19 cellular contexts compared by ENCODE assay signal in the genomic region with DNA sequence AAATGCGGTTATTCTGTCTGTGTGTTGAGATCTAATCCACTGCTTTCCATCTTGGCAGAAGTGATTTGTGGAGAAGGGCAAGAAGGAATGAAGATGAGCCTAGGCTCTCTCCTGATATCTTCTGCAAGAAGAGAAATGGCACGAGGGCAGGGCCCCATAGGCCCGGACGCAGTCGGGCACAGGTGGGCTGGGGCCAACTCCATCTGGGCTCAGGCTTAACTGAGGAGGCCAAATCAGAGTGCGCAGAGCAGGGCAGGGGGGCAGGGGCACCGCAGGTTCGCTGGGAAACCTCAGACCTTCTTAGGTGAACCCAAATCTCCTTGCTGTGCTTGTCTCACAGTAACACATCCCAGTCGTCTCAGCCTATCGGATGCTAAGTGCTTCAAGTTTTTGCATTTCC. TPM values are rescaled to one million over a fixed set of nuclear protein-coding genes. Genes with fewer than 3 reads are reported as not detected.
A peak's percentile ranks its signal among the peaks of the same experiment; 100 is the strongest.
DNase-seq lines count a peak whose midpoint lies in the region; ATAC-seq and TF ChIP-seq lines count a peak whose summit lies in the region.
"Had no signal": no experiment of that assay in that cellular context is flagged by ENCODE, and none has a peak within 500 bp of the region (broad histone marks: within the 10 kb centered on the region; RNA-seq: fewer than 3 reads in every experiment).

No MANE protein-coding gene starts in this region.

- no peak overlapping the region for H3K9ac ChIP-seq in IMR-90 (ENCODE audit: low read depth, low read length)
- H3K9ac ChIP-seq: BLaER1 had no signal

- H3K36me3 ChIP-seq in IMR-90 (ENCODE audit: control insufficient read depth, insufficient read depth, low read length) (peaks cover 26% of the 10 kb centered on the region), gastrocnemius medialis (peaks cover 0 to 6% of the 10 kb centered on the region in 2 donors), heart left ventricle (peaks cover 0 to 93% (median 65%) of the 10 kb centered on the region in 9 donors)

- ATAC-seq in IMR-90 (ENCODE audit: low read depth) (no peak), left lobe of liver (peak; percentile 5), gastrocnemius medialis (no peak), GM18502 (IDR thresholded peaks at IDR 0.05; ENCODE audit: poor library complexity, unreplicated experiment) (no peak), HG02798 (IDR thresholded peaks at IDR 0.05; ENCODE audit: poor library complexity, unreplicated experiment) (no peak), heart left ventricle (no peak)
- ATAC-seq: GM23338 had no signal

- no peak overlapping the region for H2BK15ac ChIP-seq in IMR-90 (ENCODE audit: low read depth, low read length)

- H4K91ac ChIP-seq in IMR-90 (ENCODE audit: insufficient read depth, low read depth, low read length): no peak overlapping the region

- H3K4me1 ChIP-seq in IMR-90 (ENCODE audit: control insufficient read depth, insufficient read depth, low read length): peaks cover 9% of the 10 kb centered on the region
- peaks cover 21 to 22% of the 10 kb centered on the region in 2 donors for H3K4me1 ChIP-seq in gastrocnemius medialis
- peaks cover 0 to 36% (median 9%) of the 10 kb centered on the region in 12 donors for H3K4me1 ChIP-seq in heart left ventricle

- H3K18ac ChIP-seq in IMR-90 (ENCODE audit: low read depth, low read length): 0 out of 2 replicates have a peak overlapping the region, but pooled peaks have one; percentile 4

- no peak overlapping the region for H2AK5ac ChIP-seq in IMR-90 (ENCODE audit: low read depth, low read length)

- no peaks in the 10 kb centered on the region; the same call in 1 of the 2 replicates for H3K9me1 ChIP-seq in IMR-90 (ENCODE audit: insufficient read depth, low read length)

- CTCF ChIA-PET in IMR-90 (lab: Yijun Ruan, JAX): no interaction called here

- H2BK5ac ChIP-seq in IMR-90 (ENCODE audit: low read depth, low read length, poor library complexity, severe bottlenecking): no peak overlapping the region

- no peak overlapping the region for H3K4me3 ChIP-seq in IMR-90 (ENCODE audit: insufficient read depth, low read depth, low read length)
- H3K4me3 ChIP-seq in gastrocnemius medialis: no peak overlapping the region
- H3K4me3 ChIP-seq in heart left ventricle: no peak overlapping the region
- H3K4me3 ChIP-seq: BLaER1, GM23338 had no signal

- H3K27ac Mint-ChIP-seq in mesothelial cell of epicardium: peak overlapping the region; percentile 96
- H3K27ac Mint-ChIP-seq: GM23338, H9 had no signal

- H4K8ac ChIP-seq in IMR-90 (ENCODE audit: low read depth in 2 of 2, low read length in 2 of 2): peak overlapping the region in 1 of 2 experiments; percentile 9; a peak in 1 of 4 replicates

- no TSS peak for BruUV-seq in IMR-90 (replicated peaks; lab: Mats Ljungman, UMichigan)

- in situ Hi-C loops in IMR-90 (cut with MboI; ENCODE audit: low sequenced_read_pairs) (loop anchor here (25.0 kb wide), 1 partner anchor 720 kb away; the partner anchor contains the start of gene IL17RA), gastrocnemius medialis (cut with MboI; ENCODE audit: low sequenced_read_pairs in 4 of 4) (no loop called here)

- 95% methylated on average over 8 of the region's 10 CpGs; no CpG with 5 or more reads in 1 of the 2 experiments for WGBS in IMR-90 (ENCODE audit: extremely low coverage in 2 of 2, insufficient read length in 1 of 2), 2 experiments
- WGBS in heart left ventricle, 4 donors: 94 to 98% (median 95%) methylated on average over 10 of the region's 10 CpGs

- H2AK9ac ChIP-seq in IMR-90 (replicated peaks; ENCODE audit: low read depth, low read length, poor library complexity): no peak overlapping the region

- no peaks in the 10 kb centered on the region for H4K20me1 ChIP-seq in IMR-90 (ENCODE audit: insufficient read depth, low read length)
- H4K20me1 ChIP-seq: BLaER1 had no signal

- no peak for TF ChIP-seq RAD21 in IMR-90 (IDR thresholded peaks at IDR 0.05; ENCODE audit: low read length)

- H3K27ac ChIP-seq in IMR-90 (ENCODE audit: insufficient read depth, low read length): peak overlapping the region; percentile 22; the same call in 1 of the 2 replicates
- H3K27ac ChIP-seq in gastrocnemius medialis: peak overlapping the region; percentile 77 to 85 (median 82)
- peak overlapping the region in 4 of 12 donors; percentile 12 to 82 (median 52) for H3K27ac ChIP-seq in heart left ventricle
- H3K27ac ChIP-seq: BLaER1 had no signal

- H3K4ac ChIP-seq in IMR-90 (ENCODE audit: low read depth, low read length): no peak overlapping the region

- H3K56ac ChIP-seq in IMR-90 (ENCODE audit: extremely low read depth, insufficient read depth, low read length): no peak overlapping the region

- TF ChIP-seq CTCF in IMR-90 (conservative IDR thresholded peaks at IDR 0.05; ENCODE audit: low read depth, low read length) (no peak), mesothelial cell of epicardium (IDR thresholded peaks at IDR 0.05; ENCODE audit: unreplicated experiment) (no peak), gastrocnemius medialis (IDR thresholded peaks at IDR 0.05 in 4 of 5, conservative IDR thresholded peaks at IDR 0.05 in 1 of 5) (no peak), heart left ventricle (IDR thresholded peaks at IDR 0.05) (no peak)

- dilution Hi-C loops in IMR-90 (cut with HindIII; ENCODE audit: low sequenced_read_pairs, unreplicated experiment): no loop called here

- no peak overlapping the region for H4K5ac ChIP-seq in IMR-90 (ENCODE audit: low read depth, low read length)

- H3K14ac ChIP-seq in IMR-90 (replicated peaks; ENCODE audit: low read depth, low read length): no peak overlapping the region

- TF ChIP-seq POLR2A in IMR-90 (IDR thresholded peaks at IDR 0.05; ENCODE audit: low read depth, low read length) (no peak), gastrocnemius medialis (IDR thresholded peaks at IDR 0.05) (no peak), heart left ventricle (IDR thresholded peaks at IDR 0.05) (no peak)

- H2BK20ac ChIP-seq in IMR-90 (ENCODE audit: low read depth, low read length): no peak overlapping the region

- H3K9me3 ChIP-seq in IMR-90 (ENCODE audit: control insufficient read depth, insufficient read depth, low read length) (no peaks in the 10 kb centered on the region), gastrocnemius medialis (no peaks in the 10 kb centered on the region), heart left ventricle (no peaks in the 10 kb centered on the region)
- H3K9me3 ChIP-seq: BLaER1 had no signal

- H3K4me1 Mint-ChIP-seq in mesothelial cell of epicardium: peaks cover 20% of the 10 kb centered on the region

- H3K27me3 ChIP-seq in IMR-90 (ENCODE audit: control insufficient read depth, insufficient read depth, low read length) (no peaks in the 10 kb centered on the region), gastrocnemius medialis (no peaks in the 10 kb centered on the region), heart left ventricle (no peaks in the 10 kb centered on the region)
- H3K27me3 ChIP-seq: BLaER1 had no signal

- no peak for DNase-seq in IMR-90
- no peak for DNase-seq in left lobe of liver (ENCODE audit: low spot score)
- no peak for DNase-seq in mesothelial cell of epicardium (ENCODE audit: low spot score in 2 of 2, unreplicated experiment in 2 of 2)
- DNase-seq in gastrocnemius medialis: no peak
- no peak for DNase-seq in epidermal melanocyte (ENCODE audit: insufficient read length, low spot score)
- DNase-seq in heart left ventricle: no peak
- DNase-seq: CD4-positive, CD25-positive, alpha-beta regulatory T cell; DMS153; H9; NCI-H1048; NCI-H1694; NCI-H2029 treated with DMSO at 0.1 percent for 48 hours; NCI-H526 treated with DMSO at 0.1 percent for 48 hours; Right ventricle myocardium superior; RPMI8226 had no signal

- H3K27me3 Mint-ChIP-seq in mesothelial cell of epicardium (ENCODE audit: low read depth): no peaks in the 10 kb centered on the region
- H3K27me3 Mint-ChIP-seq: CD4-positive, CD25-positive, alpha-beta regulatory T cell had no signal

- H2BK120ac ChIP-seq in IMR-90 (ENCODE audit: low read depth, low read length): no peak overlapping the region

- no peak overlapping the region for H3K23ac ChIP-seq in IMR-90 (ENCODE audit: low read depth, low read length)

- no peaks in the 10 kb centered on the region for H3K79me1 ChIP-seq in IMR-90 (ENCODE audit: low read depth in 1 of 2, low read length in 2 of 2)

- no peaks in the 10 kb centered on the region for H3K9me3 Mint-ChIP-seq in mesothelial cell of epicardium
- H3K9me3 Mint-ChIP-seq: CD4-positive, CD25-positive, alpha-beta regulatory T cell; GM23338; H9 had no signal

- H3K4me3 Mint-ChIP-seq in mesothelial cell of epicardium: no peak overlapping the region
- H3K4me3 Mint-ChIP-seq: CD4-positive, CD25-positive, alpha-beta regulatory T cell; GM23338; H9 had no signal

- no peak overlapping the region for H2AFZ ChIP-seq in IMR-90 (replicated peaks; ENCODE audit: low read length, poor library complexity)
- H2AFZ ChIP-seq: GM23338 had no signal

- peaks cover 25% of the 10 kb centered on the region for H3K36me3 Mint-ChIP-seq in mesothelial cell of epicardium

- intact Hi-C loops in IMR-90 (cut with micrococcal nuclease): no loop called here
- intact Hi-C loops in gastrocnemius medialis (cut with DNase I; ENCODE audit: low total_unique reads): no loop called here
- intact Hi-C loops in heart left ventricle (cut with DNase I): loop anchor here in 1 of 10 donors (10.0 kb wide), 1 partner anchor 62 kb away; no protein-coding TSS in a partner anchor

- H3K4me2 ChIP-seq in IMR-90 (ENCODE audit: low read depth, low read length): no peak overlapping the region
- H3K4me2 ChIP-seq: BLaER1, GM23338 had no signal

- POLR2A ChIA-PET in IMR-90 (lab: Charles Lee; ENCODE audit: unreplicated experiment): no interaction called here

TF ChIP-seq in IMR-90, 13 proteins besides CTCF, POLR2A, EP300 and RAD21:
- TF ChIP-seq USF2 (IDR thresholded peaks at IDR 0.05; ENCODE audit: low read depth, low read length) (no peak), MAFK (IDR thresholded peaks at IDR 0.05; ENCODE audit: low read depth, low read length) (no peak), BHLHE40 (IDR thresholded peaks at IDR 0.05; ENCODE audit: low read depth, low read length) (no peak)
TF ChIP-seq in IMR-90: peak in this region for 0.

RNA-seq across cellular contexts. Expression of gene BID, which starts 32.8 kb away (rescaled TPM):
- 59.4 and 69.5 TPM in 2 replicates for total RNA-seq in IMR-90 (2012; rRNA removed)
- 240 and 272 TPM in 2 replicates for polyA plus RNA-seq in IMR-90 (2012; rRNA removed)
- polyA plus RNA-seq in IMR-90 (2012; cell fraction: cytosol; rRNA removed): 79.6 and 204 TPM in 2 replicates
- polyA plus RNA-seq in IMR-90 (2012; cell fraction: nucleus; rRNA removed; ENCODE audit: low replicate concordance): 82.1 and 146 TPM in 2 replicates
- 30.9 TPM for total RNA-seq in left lobe of liver
- total RNA-seq in mesothelial cell of epicardium: 29.9 to 33.6 TPM (median 31.7 TPM) in 3 replicates
- total RNA-seq in gastrocnemius medialis: 10 to 100 TPM in 2 of 4 donors, 1 to 10 TPM in 2; 5.1 to 23.7 (median 9.8) TPM
- 10 to 100 TPM in 7 of 9 donors, 1 to 10 TPM in 2; 7.8 to 27.8 (median 15.8) TPM for total RNA-seq in heart left ventricle
- polyA plus RNA-seq in heart left ventricle: 10 to 100 TPM; 24.6 to 59.2 TPM
